ENCODE assay signal across 8 cellular contexts in genomic region chr20:45833883-45834796, GRCh38. TPM values are rescaled to one million over a fixed set of nuclear protein-coding genes. Genes with fewer than 3 reads are reported as not detected.
DNase-seq lines count a peak whose midpoint lies in the region; ATAC-seq and TF ChIP-seq lines count a peak whose summit lies in the region.

No MANE protein-coding gene starts in this region.

- peaks cover 6% of the 10 kb centered on the region for H3K4me1 ChIP-seq in endodermal cell (ENCODE audit: control insufficient read depth, insufficient read depth, low read length)

- H3K4me3 ChIP-seq in endodermal cell (ENCODE audit: low read length): peak overlapping the region; percentile 79

- DNase-seq in NCI-H146 treated with DMSO at 0.1 percent for 48 hours (lab: John Stamatoyannopoulos, UW; ENCODE audit: unreplicated experiment) (peak; percentile 66), endodermal cell (peak; percentile 93), lung microvascular endothelial cell (ENCODE audit: low read depth in 2 of 2) (peak; percentile 69), NK-92 (lab: John Stamatoyannopoulos, UW; ENCODE audit: unreplicated experiment) (no peak)
- peak; percentile 42 for DNase-seq in activated CD4-positive, alpha-beta memory T cell treated with anti-CD3 and anti-CD28 coated beads, Interleukin-2, amount 10 ng/mL, durations not matched to agents 7 days and 5 days
- DNase-seq in stimulated activated CD8-positive, alpha-beta memory T cell treated with anti-CD3 and anti-CD28 coated beads, Interleukin-15, amount 100 ng/mL, for 24 hours (ENCODE audit: low read depth): peak; percentile 16

- H3K27me3 Mint-ChIP-seq in activated CD4-positive, alpha-beta memory T cell treated with anti-CD3 and anti-CD28 coated beads, Interleukin-2, amount 10 ng/mL, durations not matched to agents 7 days and 5 days: peaks cover 13% of the 10 kb centered on the region
- no peaks in the 10 kb centered on the region for H3K27me3 Mint-ChIP-seq in endodermal cell (ENCODE audit: insufficient read depth)

- no peaks in the 10 kb centered on the region for H3K27me3 ChIP-seq in endodermal cell (ENCODE audit: control insufficient read depth, insufficient read depth, low read length, poor library complexity, severe bottlenecking)

- peak overlapping the region; percentile 1 for H3K9ac ChIP-seq in endodermal cell (ENCODE audit: extremely low read depth, low read length, poor library complexity, severe bottlenecking)

- POLR2A ChIA-PET in activated CD4-positive, alpha-beta memory T cell treated with anti-CD3 and anti-CD28 coated beads, Interleukin-2, amount 10 ng/mL, durations not matched to agents 7 days and 5 days (lab: Charles Lee): interaction anchor here (1.1 to 4.2 kb wide), 4 partner anchors 12 to 100 kb away, joined by 3 to 21 read pairs (median 6); partner anchors contain the start of gene PCIF1

- TF ChIP-seq CTCF in endodermal cell (conservative IDR thresholded peaks at IDR 0.05): no peak

- no peaks in the 10 kb centered on the region for H3K9me3 Mint-ChIP-seq in activated CD4-positive, alpha-beta memory T cell treated with anti-CD3 and anti-CD28 coated beads, Interleukin-2, amount 10 ng/mL, durations not matched to agents 7 days and 5 days
- no peaks in the 10 kb centered on the region for H3K9me3 Mint-ChIP-seq in endodermal cell

- no peaks in the 10 kb centered on the region for H3K36me3 Mint-ChIP-seq in activated CD4-positive, alpha-beta memory T cell treated with anti-CD3 and anti-CD28 coated beads, Interleukin-2, amount 10 ng/mL, durations not matched to agents 7 days and 5 days (ENCODE audit: low read depth)
- peaks cover 5% of the 10 kb centered on the region for H3K36me3 Mint-ChIP-seq in endodermal cell (ENCODE audit: low read depth)

- 9 to 11% methylated on average over 33 to 71 of the region's 71 CpGs for WGBS in endodermal cell (ENCODE audit: insufficient coverage in 1 of 2, insufficient read length in 1 of 2), 2 experiments

- ATAC-seq in GM18511 (IDR thresholded peaks at IDR 0.05; ENCODE audit: unreplicated experiment): peak; percentile 48
- no peak for ATAC-seq in GM18519 (IDR thresholded peaks at IDR 0.05; ENCODE audit: low FRiP score, unreplicated experiment)

- H3K4me3 Mint-ChIP-seq in activated CD4-positive, alpha-beta memory T cell treated with anti-CD3 and anti-CD28 coated beads, Interleukin-2, amount 10 ng/mL, durations not matched to agents 7 days and 5 days: peak overlapping the region; percentile 35
- H3K4me3 Mint-ChIP-seq in endodermal cell: peak overlapping the region; percentile 65

- peaks cover 4% of the 10 kb centered on the region for H3K36me3 ChIP-seq in endodermal cell (ENCODE audit: control insufficient read depth, insufficient read depth, low read length)

- CTCF ChIA-PET in activated CD4-positive, alpha-beta memory T cell treated with anti-CD3 and anti-CD28 coated beads, Interleukin-2, amount 10 ng/mL, durations not matched to agents 7 days and 5 days (lab: Charles Lee): interaction anchor here (0.5 to 1.8 kb wide), 6 partner anchors 10 to 136 kb away, joined by 3 to 5 read pairs (median 4); no protein-coding TSS in a partner anchor

- peak overlapping the region; percentile 42 for H3K27ac ChIP-seq in endodermal cell (ENCODE audit: low read depth, low read length)

- peaks cover 19% of the 10 kb centered on the region for H3K4me1 Mint-ChIP-seq in activated CD4-positive, alpha-beta memory T cell treated with anti-CD3 and anti-CD28 coated beads, Interleukin-2, amount 10 ng/mL, durations not matched to agents 7 days and 5 days
- peaks cover 14% of the 10 kb centered on the region for H3K4me1 Mint-ChIP-seq in endodermal cell

- no peak overlapping the region for H3K27ac Mint-ChIP-seq in activated CD4-positive, alpha-beta memory T cell treated with anti-CD3 and anti-CD28 coated beads, Interleukin-2, amount 10 ng/mL, durations not matched to agents 7 days and 5 days
- peak overlapping the region; percentile 81 for H3K27ac Mint-ChIP-seq in endodermal cell

- H3K9me3 ChIP-seq in endodermal cell (ENCODE audit: control insufficient read depth, low read length): no peaks in the 10 kb centered on the region

RNA-seq across cellular contexts. Expression of gene SNX21, which starts 0.5 kb away (rescaled TPM):
- total RNA-seq in activated CD4-positive, alpha-beta memory T cell treated with anti-CD3 and anti-CD28 coated beads, Interleukin-2, amount 10 ng/mL, durations not matched to agents 7 days and 5 days: 1 to 10 TPM in 1 of 2 experiments, under 1 TPM in 1; 0.91 to 1.6 TPM
- total RNA-seq in endodermal cell: 10 to 100 TPM; 18.0 to 18.8 TPM
- 9.3 TPM for polyA plus RNA-seq in endodermal cell (2013, experiment 1 of 2)
- polyA plus RNA-seq in endodermal cell (2013, experiment 2 of 2): 10.5 TPM
- 9.4 and 11.9 TPM in 2 replicates for total RNA-seq in lung microvascular endothelial cell

RNA-seq across cellular contexts. Expression of gene TNNC2, which starts 7.0 kb away (rescaled TPM):
- not detected for total RNA-seq in activated CD4-positive, alpha-beta memory T cell treated with anti-CD3 and anti-CD28 coated beads, Interleukin-2, amount 10 ng/mL, durations not matched to agents 7 days and 5 days
- under 1 TPM in 1 of 2 donors, not detected in 1; 0.51 TPM for total RNA-seq in endodermal cell
- 1.2 TPM for polyA plus RNA-seq in endodermal cell (2013, experiment 1 of 2)
- not detected for polyA plus RNA-seq in endodermal cell (2013, experiment 2 of 2)
- total RNA-seq in lung microvascular endothelial cell: not detected in 2 replicates

RNA-seq across cellular contexts. Expression of gene UBE2C, which starts 21.7 kb away (rescaled TPM):
- total RNA-seq in activated CD4-positive, alpha-beta memory T cell treated with anti-CD3 and anti-CD28 coated beads, Interleukin-2, amount 10 ng/mL, durations not matched to agents 7 days and 5 days: 100 to 1,000 TPM; 170 to 184 TPM
- total RNA-seq in endodermal cell (100 to 1,000 TPM; 139 to 216 TPM), lung microvascular endothelial cell (4.2 and 10.7 TPM in 2 replicates)
- polyA plus RNA-seq in endodermal cell (2013, experiment 1 of 2): 322 TPM
- 323 TPM for polyA plus RNA-seq in endodermal cell (2013, experiment 2 of 2)

RNA-seq across cellular contexts. Expression of gene ACOT8, which starts 23.1 kb away (rescaled TPM):
- 10 to 100 TPM; 36.0 to 36.5 TPM for total RNA-seq in activated CD4-positive, alpha-beta memory T cell treated with anti-CD3 and anti-CD28 coated beads, Interleukin-2, amount 10 ng/mL, durations not matched to agents 7 days and 5 days
- total RNA-seq in endodermal cell: 10 to 100 TPM; 24.3 to 27.9 TPM
- 19.7 TPM for polyA plus RNA-seq in endodermal cell (2013, experiment 1 of 2)
- 17.3 TPM for polyA plus RNA-seq in endodermal cell (2013, experiment 2 of 2)
- 25.7 and 35.3 TPM in 2 replicates for total RNA-seq in lung microvascular endothelial cell

RNA-seq across cellular contexts. Expression of gene ZSWIM3, which starts 23.3 kb away (rescaled TPM):
- total RNA-seq in activated CD4-positive, alpha-beta memory T cell treated with anti-CD3 and anti-CD28 coated beads, Interleukin-2, amount 10 ng/mL, durations not matched to agents 7 days and 5 days: 1 to 10 TPM; 5.5 to 5.7 TPM
- total RNA-seq in endodermal cell: 1 to 10 TPM; 2.1 to 4.6 TPM
- polyA plus RNA-seq in endodermal cell (2013, experiment 1 of 2): 5.0 TPM
- 4.1 TPM for polyA plus RNA-seq in endodermal cell (2013, experiment 2 of 2)
- total RNA-seq in lung microvascular endothelial cell: 5.0 and 7.9 TPM in 2 replicates

Comparison
In these comparisons a context has a peak if more than half of its experiments do, and no peak if none do; other contexts are left out.
1. RNA of gene UBE2C, which starts 21.7 kb away (total RNA-seq): 139 to 216 TPM in endodermal cell and 170 to 184 TPM in activated CD4-positive, alpha-beta memory T cell treated with anti-CD3 and anti-CD28 coated beads, Interleukin-2, amount 10 ng/mL, durations not matched to agents 7 days and 5 days; 4.2 to 10.7 TPM in lung microvascular endothelial cell; every median in the first group is over 10 times any median in the second.